In the genomic region with DNA sequence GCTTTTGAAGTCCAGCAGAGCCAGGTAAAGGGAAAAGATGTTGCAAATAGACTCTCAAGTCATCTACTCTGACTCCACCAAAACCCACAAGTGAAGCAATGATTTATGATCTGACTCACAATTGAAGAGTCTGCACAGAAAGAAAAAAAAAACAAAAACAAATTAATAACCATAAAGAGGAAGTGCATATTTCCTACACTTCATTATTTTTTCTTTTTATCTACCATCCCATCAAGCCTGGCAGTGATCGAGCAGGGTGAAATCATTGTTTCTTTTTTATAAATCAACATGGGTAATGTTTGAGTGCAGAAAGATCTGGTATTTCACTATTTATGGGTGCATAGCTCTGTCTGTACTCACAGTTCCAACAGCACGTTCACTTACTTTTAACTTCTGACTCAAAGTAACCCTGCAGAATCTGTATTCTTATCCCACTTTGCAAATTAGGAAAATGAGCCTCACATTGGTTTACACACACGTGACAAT, we compare ENCODE assay signal across 15 cellular contexts.
DNase-seq lines count a peak whose midpoint lies in the region; ATAC-seq and TF ChIP-seq lines count a peak whose summit lies in the region.
"Had no signal": no experiment of that assay in that cellular context is flagged by ENCODE, and none has a peak within 500 bp of the region (broad histone marks: within the 10 kb centered on the region; RNA-seq: fewer than 3 reads in every experiment).

No MANE protein-coding gene starts in this region.

- peak; percentile 76 for ATAC-seq in RWPE2 (ENCODE audit: low read depth)
- no peak for ATAC-seq in HG03108 (IDR thresholded peaks at IDR 0.05; ENCODE audit: unreplicated experiment)
- ATAC-seq in GM18511 (IDR thresholded peaks at IDR 0.05; ENCODE audit: unreplicated experiment): no peak

- H3K4me3 ChIP-seq in HEK293 (ENCODE audit: low read depth, low read length) (no peak overlapping the region), RWPE2 (ENCODE audit: severe bottlenecking) (no peak overlapping the region), fibroblast of the aortic adventitia (ENCODE audit: low read depth, low read length) (no peak overlapping the region)

- H3K27me3 Mint-ChIP-seq in activated CD4-positive, alpha-beta memory T cell treated with anti-CD3 and anti-CD28 coated beads, Interleukin-2, amount 10 ng/mL, durations not matched to agents 7 days and 5 days: no peaks in the 10 kb centered on the region
- H3K27me3 Mint-ChIP-seq: activated CD4-positive, alpha-beta memory T cell treated with anti-CD3 and anti-CD28 coated beads for 36 hours had no signal

- H3K9me3 ChIP-seq in HEK293 (ENCODE audit: control insufficient read depth, insufficient read depth, low read depth, low read length) (no peaks in the 10 kb centered on the region), RWPE2 (ENCODE audit: severe bottlenecking) (no peaks in the 10 kb centered on the region)

- peaks cover 3% of the 10 kb centered on the region for H3K9me3 Mint-ChIP-seq in activated CD4-positive, alpha-beta memory T cell treated with anti-CD3 and anti-CD28 coated beads, Interleukin-2, amount 10 ng/mL, durations not matched to agents 7 days and 5 days
- H3K9me3 Mint-ChIP-seq: activated CD4-positive, alpha-beta memory T cell treated with anti-CD3 and anti-CD28 coated beads for 36 hours had no signal

- TF ChIP-seq CTCF in HEK293 (tag by site-specific recombination; IDR thresholded peaks at IDR 0.05): no peak
- TF ChIP-seq CTCF in RWPE2 (IDR thresholded peaks at IDR 0.05; ENCODE audit: poor library complexity, severe bottlenecking): no peak
- TF ChIP-seq CTCF in fibroblast of the aortic adventitia (IDR thresholded peaks at IDR 0.05; ENCODE audit: insufficient read depth, low read length): no peak

- H3K4me1 Mint-ChIP-seq in activated CD4-positive, alpha-beta memory T cell treated with anti-CD3 and anti-CD28 coated beads, Interleukin-2, amount 10 ng/mL, durations not matched to agents 7 days and 5 days: no peaks in the 10 kb centered on the region

- CTCF ChIA-PET in HEK293 (lab: Yijun Ruan, JAX): no interaction called here
- CTCF ChIA-PET in activated CD4-positive, alpha-beta memory T cell treated with anti-CD3 and anti-CD28 coated beads, Interleukin-2, amount 10 ng/mL, durations not matched to agents 7 days and 5 days (lab: Charles Lee): no interaction called here

- no peak overlapping the region for H3K27ac ChIP-seq in HEK293 (ENCODE audit: extremely low read depth, low read depth, low read length)
- peak overlapping the region; percentile 92 for H3K27ac ChIP-seq in RWPE2 (ENCODE audit: poor library complexity, severe bottlenecking)

- H3K36me3 ChIP-seq in HEK293 (ENCODE audit: control insufficient read depth in 2 of 2, insufficient read depth in 1 of 2, low read length in 2 of 2) (no peaks in the 10 kb centered on the region), RWPE2 (ENCODE audit: low read depth) (no peaks in the 10 kb centered on the region)

- H3K4me3 Mint-ChIP-seq in activated CD4-positive, alpha-beta memory T cell treated with anti-CD3 and anti-CD28 coated beads, Interleukin-2, amount 10 ng/mL, durations not matched to agents 7 days and 5 days: no peak overlapping the region
- H3K4me3 Mint-ChIP-seq: activated CD4-positive, alpha-beta memory T cell treated with anti-CD3 and anti-CD28 coated beads for 36 hours had no signal

- H3K27me3 ChIP-seq in RWPE2 (ENCODE audit: insufficient read depth, poor library complexity, severe bottlenecking): no peaks in the 10 kb centered on the region

- POLR2A ChIA-PET in HEK293 (lab: Yijun Ruan, JAX): no interaction called here
- POLR2A ChIA-PET in activated CD4-positive, alpha-beta memory T cell treated with anti-CD3 and anti-CD28 coated beads, Interleukin-2, amount 10 ng/mL, durations not matched to agents 7 days and 5 days (lab: Charles Lee): no interaction called here

- H3K4me1 ChIP-seq in HEK293 (ENCODE audit: control insufficient read depth, insufficient read depth, low read length) (peaks cover 16% of the 10 kb centered on the region), RWPE2 (ENCODE audit: insufficient read depth, poor library complexity, severe bottlenecking) (peaks cover 33% of the 10 kb centered on the region)

- no peaks in the 10 kb centered on the region for H3K36me3 Mint-ChIP-seq in activated CD4-positive, alpha-beta memory T cell treated with anti-CD3 and anti-CD28 coated beads, Interleukin-2, amount 10 ng/mL, durations not matched to agents 7 days and 5 days (ENCODE audit: low read depth)
- H3K36me3 Mint-ChIP-seq: activated CD4-positive, alpha-beta memory T cell treated with anti-CD3 and anti-CD28 coated beads for 36 hours had no signal

- no peak overlapping the region for H3K27ac Mint-ChIP-seq in activated CD4-positive, alpha-beta memory T cell treated with anti-CD3 and anti-CD28 coated beads, Interleukin-2, amount 10 ng/mL, durations not matched to agents 7 days and 5 days
- H3K27ac Mint-ChIP-seq: activated CD4-positive, alpha-beta memory T cell treated with anti-CD3 and anti-CD28 coated beads for 36 hours had no signal

- DNase-seq in RWPE2 (ENCODE audit: low spot score): no peak
- DNase-seq in fibroblast of the aortic adventitia (ENCODE audit: low read depth): peak; percentile 75
- peak; percentile 87 for DNase-seq in stromal cell of bone marrow (ENCODE audit: low read depth)
- no peak for DNase-seq in superior temporal gyrus (ENCODE audit: extremely low spot score)
- no peak for DNase-seq in activated CD4-positive, alpha-beta memory T cell treated with anti-CD3 and anti-CD28 coated beads, Interleukin-2, amount 10 ng/mL, durations not matched to agents 7 days and 5 days
- DNase-seq: activated CD4-positive, alpha-beta memory T cell treated with anti-CD3 and anti-CD28 coated beads for 36 hours; foreskin melanocyte; GOT3; midbrain; NCI-H2081 treated with DMSO at 0.1 percent for 48 hours; SHP77 treated with DMSO at 0.1 percent for 48 hours; stimulated activated naive CD4-positive, alpha-beta T cell had no signal

TF ChIP-seq in HEK293, 187 proteins besides CTCF, POLR2A, EP300 and RAD21:
- TF ChIP-seq HOXD13 (CRISPR knock-in tag; IDR thresholded peaks at IDR 0.05; ENCODE audit: borderline replicate concordance): no peak
- TF ChIP-seq ZNF677 (tag by site-specific recombination; IDR thresholded peaks at IDR 0.05): no peak
- peak; percentile 62; the same call in 1 of the 2 replicates for TF ChIP-seq MEIS1 (CRISPR knock-in tag; IDR thresholded peaks at IDR 0.05; ENCODE audit: borderline replicate concordance)
- TF ChIP-seq ZNF626 (tag by site-specific recombination; IDR thresholded peaks at IDR 0.05): no peak

Comparison
In these comparisons a context has a peak if more than half of its experiments do, and no peak if none do; other contexts are left out.
1. DNase-seq: peak in fibroblast of the aortic adventitia (single experiment) and stromal cell of bone marrow (single experiment); none in RWPE2 (single experiment), superior temporal gyrus (single experiment) and activated CD4-positive, alpha-beta memory T cell treated with anti-CD3 and anti-CD28 coated beads, Interleukin-2, amount 10 ng/mL, durations not matched to agents 7 days and 5 days (single experiment).